In genomic region chr21:43767980-43768867, GRCh38 we compare ENCODE assay signal across 1 cellular context.
A peak's percentile ranks its signal among the peaks of the same experiment; 100 is the strongest.
TF ChIP-seq lines count a peak whose summit lies in the region.

No MANE protein-coding gene starts in this region.

TF ChIP-seq in K562, 482 proteins besides CTCF, POLR2A, EP300 and RAD21 (continued from another document and continues in another):
- no peak for TF ChIP-seq ZNF609 (CRISPR knock-in tag; IDR thresholded peaks at IDR 0.05; ENCODE audit: borderline replicate concordance)
- peak; percentile 48 to 51; a peak in 3 of 4 replicates for TF ChIP-seq NRF1 (conservative IDR thresholded peaks at IDR 0.05 in 1 of 2, IDR thresholded peaks at IDR 0.05 in 1 of 2)
- no peak for TF ChIP-seq BCOR (IDR thresholded peaks at IDR 0.05)
- no peak for TF ChIP-seq ATF2 (CRISPR knock-in tag; IDR thresholded peaks at IDR 0.05)
- TF ChIP-seq RNF219 (CRISPR knock-in tag; IDR thresholded peaks at IDR 0.05) = no peak
- TF ChIP-seq OTX1 (CRISPR knock-in tag; IDR thresholded peaks at IDR 0.05) = no peak
- no peak for TF ChIP-seq PTBP1 (IDR thresholded peaks at IDR 0.05; ENCODE audit: low read depth, low read length)
- TF ChIP-seq ZNF589 (CRISPR knock-in tag; IDR thresholded peaks at IDR 0.05; ENCODE audit: low read depth) = peak; percentile 59; the same call in 1 of the 2 replicates
- peak; percentile 17 for TF ChIP-seq FIP1L1 (IDR thresholded peaks at IDR 0.05; ENCODE audit: low read depth, low read length, poor library complexity, severe bottlenecking)
- no peak for TF ChIP-seq CSDE1 (IDR thresholded peaks at IDR 0.05)
- TF ChIP-seq ZNF584 (CRISPR knock-in tag; IDR thresholded peaks at IDR 0.05; ENCODE audit: low read depth) = peak; percentile 86
- TF ChIP-seq ZKSCAN8 (CRISPR knock-in tag; IDR thresholded peaks at IDR 0.05) = peak; percentile 65; the same call in 1 of the 2 replicates
- peak; percentile 2 for TF ChIP-seq ZFP36 (IDR thresholded peaks at IDR 0.05; ENCODE audit: low read depth, low read length, partially characterized antibody)
- no peak for TF ChIP-seq CC2D1A (IDR thresholded peaks at IDR 0.05)
- no peak for TF ChIP-seq ZNF408 (CRISPR knock-in tag; IDR thresholded peaks at IDR 0.05; ENCODE audit: low read depth)
- no peak for TF ChIP-seq NELFE (IDR thresholded peaks at IDR 0.05; ENCODE audit: insufficient read depth, insufficient read length)
- no peak for TF ChIP-seq U2AF2 (optimal IDR thresholded peaks at IDR 0.05; ENCODE audit: low read depth, low read length)
- TF ChIP-seq ZBTB1 (CRISPR knock-in tag; IDR thresholded peaks at IDR 0.05; ENCODE audit: borderline replicate concordance, low read depth) = no peak
- no peak for TF ChIP-seq ZNF184 (CRISPR knock-in tag; IDR thresholded peaks at IDR 0.05)
- no peak for TF ChIP-seq KAT8 (IDR thresholded peaks at IDR 0.05; ENCODE audit: low read depth)
- TF ChIP-seq BHLHE40 (IDR thresholded peaks at IDR 0.05; ENCODE audit: low read length) = peak; percentile 54; the same call in 1 of the 2 replicates
- TF ChIP-seq NR2F6 (CRISPR knock-in tag; IDR thresholded peaks at IDR 0.05) = no peak
- no peak for TF ChIP-seq SIN3B (IDR thresholded peaks at IDR 0.05; ENCODE audit: low read depth)
- no peak for TF ChIP-seq HNRNPH1 (optimal IDR thresholded peaks at IDR 0.05; ENCODE audit: low read depth, low read length)
- no peak for TF ChIP-seq HDAC6 (IDR thresholded peaks at IDR 0.05; ENCODE audit: low read depth, low read length)
- TF ChIP-seq CHD4 (IDR thresholded peaks at IDR 0.05; ENCODE audit: insufficient read depth, insufficient replicate concordance, low read depth, low read length, poor library complexity, severe bottlenecking) = no peak
- no peak for TF ChIP-seq PTRF (tag; IDR thresholded peaks at IDR 0.05)
- TF ChIP-seq DNMT1 (IDR thresholded peaks at IDR 0.05) = no peak
- no peak for TF ChIP-seq BRF1 (IDR thresholded peaks at IDR 0.05; ENCODE audit: borderline replicate concordance, extremely low read depth, insufficient read length)
- no peak for TF ChIP-seq ZNF146 (CRISPR knock-in tag; IDR thresholded peaks at IDR 0.05; ENCODE audit: unreplicated experiment)
- no peak for TF ChIP-seq BRCA1 (IDR thresholded peaks at IDR 0.05)
- no peak for TF ChIP-seq BRCA1 (CRISPR knock-in tag; IDR thresholded peaks at IDR 0.05)
- no peak for TF ChIP-seq BDP1 (IDR thresholded peaks at IDR 0.05; ENCODE audit: insufficient read depth, insufficient read length)
- no peak for TF ChIP-seq PCBP2 (IDR thresholded peaks at IDR 0.05; ENCODE audit: low read depth, low read length, poor library complexity, severe bottlenecking)
- TF ChIP-seq GTF2E2 (tag; IDR thresholded peaks at IDR 0.05) = no peak
- no peak for TF ChIP-seq POLR3G (IDR thresholded peaks at IDR 0.05; ENCODE audit: extremely low read depth, insufficient read length, insufficient replicate concordance)
- no peak for TF ChIP-seq ZNF436 (CRISPR knock-in tag; IDR thresholded peaks at IDR 0.05)
- no peak for TF ChIP-seq MEIS2 (IDR thresholded peaks at IDR 0.05; ENCODE audit: partially characterized antibody)
- TF ChIP-seq ELK1 (CRISPR knock-in tag; IDR thresholded peaks at IDR 0.05) = no peak
- TF ChIP-seq CTBP1 (IDR thresholded peaks at IDR 0.05; ENCODE audit: borderline replicate concordance) = peak; percentile 73; the same call in 1 of the 2 replicates
- TF ChIP-seq HINFP (tag; conservative IDR thresholded peaks at IDR 0.05; ENCODE audit: low read depth) = no peak; the same call in 1 of the 2 replicates
- TF ChIP-seq ZNF324 (CRISPR knock-in tag; IDR thresholded peaks at IDR 0.05) = 0 out of 2 replicates have a peak, but pooled peaks have one; percentile 23
- TF ChIP-seq CAMTA2 (CRISPR knock-in tag; conservative IDR thresholded peaks at IDR 0.05) = no peak; the same call in 1 of the 2 replicates
- TF ChIP-seq HMG20A (CRISPR knock-in tag; conservative IDR thresholded peaks at IDR 0.05) = no peak
- TF ChIP-seq ATF7 (IDR thresholded peaks at IDR 0.05) = peak; percentile 69; the same call in 1 of the 2 replicates
- TF ChIP-seq PRMT5 (CRISPR knock-in tag; IDR thresholded peaks at IDR 0.05) = no peak
- peak in 1 of 2 experiments; percentile 10; a peak in 1 of 4 replicates for TF ChIP-seq SIN3A (IDR thresholded peaks at IDR 0.05; ENCODE audit: borderline replicate concordance in 2 of 2, control insufficient read depth in 1 of 2, low read depth in 2 of 2, low read length in 2 of 2)
- no peak for TF ChIP-seq EWSR1 (IDR thresholded peaks at IDR 0.05; ENCODE audit: borderline replicate concordance, low read depth, partially characterized antibody)
- no peak for TF ChIP-seq NR2C2 (CRISPR knock-in tag; IDR thresholded peaks at IDR 0.05)
- TF ChIP-seq NR2C2 (tag; IDR thresholded peaks at IDR 0.05) = peak; percentile 76
- TF ChIP-seq POLR2G (IDR thresholded peaks at IDR 0.05; ENCODE audit: low read depth, low read length) = peak; percentile 74
- TF ChIP-seq MBD2 (IDR thresholded peaks at IDR 0.05; ENCODE audit: borderline replicate concordance, low read depth) = no peak; the same call in 1 of the 2 replicates
- TF ChIP-seq ZBTB5 (IDR thresholded peaks at IDR 0.05) = no peak
- TF ChIP-seq MIER1 (IDR thresholded peaks at IDR 0.05; ENCODE audit: low read depth) = 0 out of 2 replicates have a peak, but pooled peaks have one; percentile 8
- TF ChIP-seq ESRRA (IDR thresholded peaks at IDR 0.05; ENCODE audit: borderline replicate concordance, low read depth) = peak; percentile 78
- no peak for TF ChIP-seq DDX20 (tag; IDR thresholded peaks at IDR 0.05; ENCODE audit: low read depth)
- no peak for TF ChIP-seq GMEB1 (CRISPR knock-in tag; IDR thresholded peaks at IDR 0.05)
